In the genomic region with DNA sequence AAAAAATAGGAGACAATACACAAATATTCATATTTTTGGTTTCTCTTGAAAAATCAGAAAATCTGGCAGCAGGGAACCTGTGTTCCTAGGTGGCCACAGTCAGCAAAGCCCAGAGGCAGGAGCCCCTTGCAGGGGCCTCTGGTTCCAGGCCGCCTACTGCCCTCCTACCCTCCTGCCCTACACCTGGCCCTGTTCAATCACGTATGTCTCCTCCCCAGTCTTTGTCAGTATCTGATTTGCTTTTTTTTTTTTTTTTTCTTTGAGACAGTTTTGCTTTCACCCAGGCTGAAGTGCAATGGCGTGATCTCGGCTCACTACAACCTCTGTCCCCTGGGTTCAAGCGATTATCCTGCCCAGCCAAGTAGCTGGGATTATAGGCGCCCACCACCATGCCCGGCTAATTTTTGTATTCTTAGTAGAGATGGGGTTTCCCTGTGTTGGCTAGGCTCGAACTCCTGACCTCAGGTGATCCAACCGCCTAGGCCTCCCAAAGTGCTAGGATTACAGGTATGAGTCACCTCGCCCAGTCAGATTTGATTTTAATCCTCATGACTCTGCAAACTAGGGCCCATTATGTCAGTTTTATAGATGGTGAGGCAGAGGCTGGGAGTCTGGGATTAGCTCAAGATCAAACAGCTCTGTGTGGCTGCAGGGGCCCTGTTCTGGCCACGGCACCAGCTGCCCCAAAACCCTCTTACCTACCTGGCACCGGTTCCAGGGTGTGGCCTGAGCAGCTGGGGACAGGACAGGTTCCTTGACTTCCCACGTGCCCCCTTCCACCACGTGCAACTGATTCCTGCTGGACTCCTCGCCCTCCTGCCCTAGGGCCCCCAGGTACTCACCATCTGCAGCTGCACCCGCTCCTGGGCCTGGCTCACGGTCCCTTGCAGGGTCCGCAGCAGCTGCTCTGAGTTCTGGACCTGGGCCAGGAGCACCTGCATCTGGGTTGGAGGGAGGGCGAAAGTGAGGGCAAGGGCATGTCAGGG, we compare ENCODE assay signal across 2 cellular contexts.
TF ChIP-seq lines count a peak whose summit lies in the region.

No MANE protein-coding gene starts in this region.

TF ChIP-seq in HepG2, 621 proteins besides CTCF, POLR2A, EP300 and RAD21:
- peak; percentile 23; the same call in 1 of the 2 replicates for TF ChIP-seq ZNF687 (CRISPR knock-in tag; IDR thresholded peaks at IDR 0.05)
- peak; percentile 28 for TF ChIP-seq AGO2 (optimal IDR thresholded peaks at IDR 0.05; ENCODE audit: low read depth, low read length)
- TF ChIP-seq REPIN1 (CRISPR knock-in tag; IDR thresholded peaks at IDR 0.05; ENCODE audit: borderline replicate concordance, low read depth), result no peak

TF ChIP-seq in HEK293T, 16 proteins besides CTCF, POLR2A, EP300 and RAD21:
- no peak for TF ChIP-seq CTBP1 (IDR thresholded peaks at IDR 0.05; ENCODE audit: borderline replicate concordance)
- no peak for TF ChIP-seq FOXK2 (IDR thresholded peaks at IDR 0.05)
- TF ChIP-seq FOXM1 (IDR thresholded peaks at IDR 0.05; ENCODE audit: borderline replicate concordance), result no peak
- no peak for TF ChIP-seq PKNOX1 (IDR thresholded peaks at IDR 0.05)
- TF ChIP-seq ZNF384 (IDR thresholded peaks at IDR 0.05), result no peak
- TF ChIP-seq LEF1 (IDR thresholded peaks at IDR 0.05; ENCODE audit: borderline replicate concordance), result no peak
- no peak for TF ChIP-seq NFRKB (IDR thresholded peaks at IDR 0.05)
- no peak for TF ChIP-seq SUZ12 (IDR thresholded peaks at IDR 0.05)
